In genomic region chr4:121789470-121789869, GRCh38 we compare ENCODE assay signal across 26 cellular contexts. TPM values are rescaled to one million over a fixed set of nuclear protein-coding genes. Genes with fewer than 3 reads are reported as not detected.
A peak's percentile ranks its signal among the peaks of the same experiment; 100 is the strongest.
DNase-seq lines count a peak whose midpoint lies in the region; ATAC-seq, FAIRE-seq and TF ChIP-seq lines count a peak whose summit lies in the region.
"Had no signal": no experiment of that assay in that cellular context is flagged by ENCODE, and none has a peak within 500 bp of the region (broad histone marks: within the 10 kb centered on the region; RNA-seq: fewer than 3 reads in every experiment).

No MANE protein-coding gene starts in this region.

- H3K27me3 Mint-ChIP-seq in astrocyte (ENCODE audit: low read depth, unreplicated experiment) (no peaks in the 10 kb centered on the region), osteocyte (ENCODE audit: unreplicated experiment) (no peaks in the 10 kb centered on the region)

- H3K9me3 Mint-ChIP-seq in astrocyte (ENCODE audit: unreplicated experiment) (peaks cover 1% of the 10 kb centered on the region), osteocyte (ENCODE audit: unreplicated experiment) (no peaks in the 10 kb centered on the region)
- H3K9me3 Mint-ChIP-seq: neural crest cell had no signal

- no peaks in the 10 kb centered on the region for H3K36me3 Mint-ChIP-seq in astrocyte (ENCODE audit: low read depth, unreplicated experiment)
- H3K36me3 Mint-ChIP-seq in osteocyte (ENCODE audit: unreplicated experiment): no peaks in the 10 kb centered on the region
- H3K36me3 Mint-ChIP-seq: activated naive CD8-positive, alpha-beta T cell had no signal

- peaks cover 48% of the 10 kb centered on the region for H3K4me1 ChIP-seq in astrocyte (ENCODE audit: insufficient read depth, low read length)
- H3K4me1 ChIP-seq in tibial artery: peaks cover 0 to 7% (median 5%) of the 10 kb centered on the region in 4 donors
- H3K4me1 ChIP-seq: gastroesophageal sphincter, prostate gland, uterus had no signal

- peak; percentile 8 for ATAC-seq in HG03025 (IDR thresholded peaks at IDR 0.05; ENCODE audit: low FRiP score, unreplicated experiment)
- no peak for ATAC-seq in HG03045 (IDR thresholded peaks at IDR 0.05; ENCODE audit: unreplicated experiment)
- ATAC-seq: gastroesophageal sphincter, K562, mucosa of descending colon had no signal

- H3K4me1 Mint-ChIP-seq in astrocyte (ENCODE audit: low read depth, unreplicated experiment): peaks cover 38% of the 10 kb centered on the region
- H3K4me1 Mint-ChIP-seq in osteocyte (ENCODE audit: unreplicated experiment): peaks cover 41% of the 10 kb centered on the region
- H3K4me1 Mint-ChIP-seq: neural crest cell had no signal

- H3K4me3 ChIP-seq in astrocyte (ENCODE audit: insufficient read depth, low read depth, low read length): no peak overlapping the region
- H3K4me3 ChIP-seq in tibial artery: no peak overlapping the region
- H3K4me3 ChIP-seq: gastroesophageal sphincter, K562, mucosa of descending colon, prostate gland, uterus had no signal

- no peaks in the 10 kb centered on the region for H4K20me1 ChIP-seq in astrocyte (ENCODE audit: insufficient read depth, low read length)

- no peak for TF ChIP-seq CTCF in astrocyte (IDR thresholded peaks at IDR 0.05; ENCODE audit: insufficient read depth, low read depth, low read length)
- no peak for TF ChIP-seq CTCF in osteocyte (IDR thresholded peaks at IDR 0.05)
- no peak for TF ChIP-seq CTCF in tibial artery (IDR thresholded peaks at IDR 0.05)

- no peak overlapping the region for H2AFZ ChIP-seq in astrocyte (ENCODE audit: low read depth, low read length)

- H3K79me2 ChIP-seq in astrocyte (ENCODE audit: insufficient read depth, low read length): no peaks in the 10 kb centered on the region

- peak; percentile 26 for FAIRE-seq in astrocyte (lab: Jason Lieb, UNC)
- FAIRE-seq: H1, K562 had no signal

- H3K27me3 ChIP-seq in astrocyte (ENCODE audit: insufficient read depth, low read length) (no peaks in the 10 kb centered on the region), tibial artery (peaks cover 0 to 2% of the 10 kb centered on the region in 2 donors)
- H3K27me3 ChIP-seq: uterus had no signal

- H3K27ac Mint-ChIP-seq in astrocyte (ENCODE audit: unreplicated experiment) (peak overlapping the region; percentile 56), osteocyte (ENCODE audit: unreplicated experiment) (peak overlapping the region; percentile 35)
- H3K27ac Mint-ChIP-seq: activated naive CD8-positive, alpha-beta T cell had no signal

- H3K4me2 ChIP-seq in astrocyte (ENCODE audit: low read length): peak overlapping the region; percentile 61

- H3K9me3 ChIP-seq in astrocyte (ENCODE audit: insufficient read depth, low read depth, low read length) (no peaks in the 10 kb centered on the region), tibial artery (peaks cover 0 to under 1% (median 0%) of the 10 kb centered on the region in 3 donors)
- H3K9me3 ChIP-seq: mucosa of descending colon, prostate gland, uterus had no signal

- H3K9ac ChIP-seq in astrocyte (ENCODE audit: low read length): no peak overlapping the region

- DNase-seq in EL (peak; percentile 18), astrocyte (ENCODE audit: low read depth) (peak; percentile 51), osteocyte (ENCODE audit: extremely low spot score, unreplicated experiment) (no peak), tibial artery (no peak), C1 segment of cervical spinal cord (lab: John Stamatoyannopoulos, UW) (no peak)
- DNase-seq: activated CD4-positive, alpha-beta T cell treated with anti-CD3 and anti-CD28 coated beads for 48 hours; DMS79; effector CD4-positive, alpha-beta T cell; erythroblast; islet precursor cell; mucosa of descending colon; MV-4-11; NCI-H2171 treated with DMSO at 0.1 percent for 48 hours; NCI-H69; SHP77 treated with DMSO at 0.1 percent for 48 hours; uterus had no signal

- no peaks in the 10 kb centered on the region for H3K36me3 ChIP-seq in astrocyte (ENCODE audit: insufficient read depth, low read length)
- no peaks in the 10 kb centered on the region for H3K36me3 ChIP-seq in tibial artery
- H3K36me3 ChIP-seq: gastroesophageal sphincter, prostate gland, uterus had no signal

- peak overlapping the region; percentile 66 for H3K27ac ChIP-seq in astrocyte (ENCODE audit: low read depth, low read length)
- no peak overlapping the region for H3K27ac ChIP-seq in tibial artery
- H3K27ac ChIP-seq: gastroesophageal sphincter, prostate gland, uterus had no signal

- intact Hi-C loops in tibial artery (cut with DNase I; ENCODE audit: low total_unique reads): no loop called here

- peak overlapping the region; percentile 13 for H3K4me3 Mint-ChIP-seq in astrocyte (ENCODE audit: unreplicated experiment)
- H3K4me3 Mint-ChIP-seq in osteocyte (ENCODE audit: unreplicated experiment): no peak overlapping the region
- H3K4me3 Mint-ChIP-seq: activated naive CD8-positive, alpha-beta T cell; neural crest cell had no signal

RNA-seq across cellular contexts. Expression of gene EXOSC9, which starts 11.7 kb away (rescaled TPM):
- total RNA-seq in astrocyte (14.4 and 18.3 TPM in 2 replicates), osteocyte (23.3 and 24.0 TPM in 2 replicates)

RNA-seq across cellular contexts. Expression of gene SMIM43, which starts 24.5 kb away (rescaled TPM):
- total RNA-seq in astrocyte (not detected in 2 replicates), osteocyte (not detected in 2 replicates)
- total RNA-seq: K562; lower leg skin; prostate gland; T-helper 1 cell treated with Interleukin-12 subunit alpha and Interleukin-12 subunit beta and Interleukin-4 antibody, amounts not matched to agents 30 ng/mL and 1 ng/mL, for 36 hours had no signal

RNA-seq across cellular contexts. Expression of gene CCNA2, which starts 34.2 kb away (rescaled TPM):
- total RNA-seq in astrocyte (4.4 and 6.2 TPM in 2 replicates), osteocyte (9.6 and 10.6 TPM in 2 replicates)

Comparison
In these comparisons a context has a peak if more than half of its experiments do, and no peak if none do; other contexts are left out.
1. DNase-seq: peak in EL (single experiment) and astrocyte (single experiment); none in osteocyte (single experiment), tibial artery (0 of 2) and C1 segment of cervical spinal cord (0 of 14).